21 cellular contexts compared by ENCODE assay signal in the genomic region with DNA sequence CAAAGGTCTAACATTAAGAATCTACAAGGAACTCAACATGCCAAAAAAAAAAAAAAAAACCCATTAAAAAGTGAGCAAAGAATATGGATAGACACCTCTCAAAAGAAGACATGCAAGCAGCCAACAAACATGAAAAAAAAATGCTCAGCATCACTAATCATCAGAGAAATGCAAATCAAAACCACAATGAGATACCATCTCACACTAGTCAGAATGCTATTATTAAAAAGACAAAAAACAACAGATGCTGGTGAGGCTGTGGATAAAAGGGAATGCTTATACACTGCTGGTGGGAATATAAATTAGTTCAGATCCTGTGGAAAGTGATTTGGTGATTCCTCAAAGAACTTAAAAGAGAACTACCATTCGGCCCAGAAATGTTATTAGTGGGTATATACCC.
"Had no signal": no experiment of that assay in that cellular context is flagged by ENCODE, and none has a peak within 500 bp of the region (broad histone marks: within the 10 kb centered on the region; RNA-seq: fewer than 3 reads in every experiment).

No MANE protein-coding gene starts in this region.

- H3K4me3 Mint-ChIP-seq: activated CD4-positive, alpha-beta T cell treated with anti-CD3 and anti-CD28 coated beads, Interleukin-2, amount 10 ng/mL, durations not matched to agents 7 days and 5 days; activated CD8-positive, alpha-beta memory T cell treated with anti-CD3 and anti-CD28 coated beads, Interleukin-2, amount 10 ng/mL, durations not matched to agents 7 days and 5 days; activated CD8-positive, alpha-beta T cell treated with anti-CD3 and anti-CD28 coated beads, Interleukin-2, amount 10 ng/mL, durations not matched to agents 7 days and 5 days; immature natural killer cell; natural killer cell had no signal

- H3K9me3 ChIP-seq: heart left ventricle, testis, transverse colon had no signal

- H3K4me1 ChIP-seq: foreskin keratinocyte, testis had no signal

- H3K36me3 Mint-ChIP-seq: activated CD8-positive, alpha-beta memory T cell treated with anti-CD3 and anti-CD28 coated beads, Interleukin-2, amount 10 ng/mL, durations not matched to agents 7 days and 5 days; activated naive CD4-positive, alpha-beta T cell treated with anti-CD3 and anti-CD28 coated beads, Interleukin-2, amount 50 U/mL, for 72 hours; natural killer cell had no signal

- H3K27ac Mint-ChIP-seq: activated CD4-positive, alpha-beta T cell treated with anti-CD3 and anti-CD28 coated beads, Interleukin-2, amount 10 ng/mL, durations not matched to agents 7 days and 5 days; activated CD8-positive, alpha-beta memory T cell treated with anti-CD3 and anti-CD28 coated beads, Interleukin-2, amount 10 ng/mL, durations not matched to agents 7 days and 5 days; activated CD8-positive, alpha-beta T cell treated with anti-CD3 and anti-CD28 coated beads, Interleukin-2, amount 10 ng/mL, durations not matched to agents 7 days and 5 days; activated naive CD4-positive, alpha-beta T cell treated with anti-CD3 and anti-CD28 coated beads, Interleukin-2, amount 50 U/mL, for 72 hours; activated T-helper 2 cell treated with anti-CD3 and anti-CD28 coated beads, Interferon-gamma antibody, Interleukin-2, Interleukin-4, amounts not matched to agents 10 μg/mL and 5 μg/mL and 100 μg/mL, durations not matched to agents 14 hours and 24 hours and 36 hours; immature natural killer cell; natural killer cell had no signal

- H3K4me3 ChIP-seq: heart left ventricle, testis, transverse colon had no signal

- H3K9me3 Mint-ChIP-seq: activated naive CD4-positive, alpha-beta T cell treated with anti-CD3 and anti-CD28 coated beads, Interleukin-2, amount 50 U/mL, for 72 hours; natural killer cell had no signal

- H3K27ac ChIP-seq: brain microvascular endothelial cell, foreskin keratinocyte, heart left ventricle, testis, transverse colon had no signal

- H3K27me3 ChIP-seq: brain microvascular endothelial cell, heart left ventricle, testis, transverse colon had no signal

- DNase-seq: activated CD4-positive, alpha-beta T cell treated with anti-CD3 and anti-CD28 coated beads for 1 hour; activated CD4-positive, alpha-beta T cell treated with anti-CD3 and anti-CD28 coated beads, Interleukin-2, amount 10 ng/mL, durations not matched to agents 7 days and 5 days; activated CD8-positive, alpha-beta memory T cell treated with anti-CD3 and anti-CD28 coated beads, Interleukin-2, amount 10 ng/mL, durations not matched to agents 7 days and 5 days; activated CD8-positive, alpha-beta T cell treated with anti-CD3 and anti-CD28 coated beads, Interleukin-2, amount 10 ng/mL, durations not matched to agents 7 days and 5 days; activated T-cell treated with anti-CD3 and anti-CD28 coated beads, Interleukin-2, amount 50 U/mL, for 48 hours; brain microvascular endothelial cell; foreskin keratinocyte; heart left ventricle; hypothalamus; immature natural killer cell; kidney; left colon; midbrain; natural killer cell; right cardiac atrium; stimulated activated CD4-positive, alpha-beta T cell treated with anti-CD3 and anti-CD28 coated beads, Interleukin-2, amount 100 ng/mL, for 48 hours; stimulated activated naive CD8-positive, alpha-beta T cell treated with anti-CD3 and anti-CD28 coated beads, Interleukin-15, Interleukin-2, amounts not matched to agents 100 U/mL and 50 U/mL, for 24 hours; testis; transverse colon had no signal

- H3K36me3 ChIP-seq: brain microvascular endothelial cell, heart left ventricle, transverse colon had no signal
